Comparison of ENCODE assay signal across 8 cellular contexts in genomic region chr19:6551607-6552450, GRCh38. TPM values are rescaled to one million over a fixed set of nuclear protein-coding genes. Genes with fewer than 3 reads are reported as not detected.
DNase-seq lines count a peak whose midpoint lies in the region; ATAC-seq and TF ChIP-seq lines count a peak whose summit lies in the region.

No MANE protein-coding gene starts in this region.

- H3K9me3 Mint-ChIP-seq in neural progenitor cell: no peaks in the 10 kb centered on the region

- POLR2A ChIA-PET in RWPE1 (lab: Yijun Ruan, JAX; ENCODE audit: low non-redundant PET): interaction anchor here (0.7 kb wide), 1 partner anchor 304 kb away, joined by 3 read pairs; no protein-coding TSS in a partner anchor

- H3K27ac Mint-ChIP-seq in neural progenitor cell: no peak overlapping the region

- no peak for TF ChIP-seq EP300 in stomach (IDR thresholded peaks at IDR 0.05)

- peak overlapping the region; percentile 74 for H3K4me2 ChIP-seq in neural progenitor cell

- no peaks in the 10 kb centered on the region for H3K27me3 ChIP-seq in neural progenitor cell
- H3K27me3 ChIP-seq in stomach: peaks cover 0 to 19% (median 10%) of the 10 kb centered on the region in 3 donors

- H3K36me3 ChIP-seq in neural progenitor cell (no peaks in the 10 kb centered on the region), stomach (no peaks in the 10 kb centered on the region)

- H3K27ac ChIP-seq in RWPE1 (peak overlapping the region; percentile 35), neural progenitor cell (no peak overlapping the region), stomach (no peak overlapping the region)

- CTCF ChIA-PET in RWPE1 (lab: Yijun Ruan, JAX): interaction anchor here (0.6 kb wide), 1 partner anchor 103 kb away, joined by 6 read pairs; no protein-coding TSS in a partner anchor

- peaks cover 6% of the 10 kb centered on the region for H3K27me3 Mint-ChIP-seq in neural progenitor cell (ENCODE audit: insufficient read depth, low read depth)

- no peak for ATAC-seq in GM18870 (IDR thresholded peaks at IDR 0.05; ENCODE audit: unreplicated experiment)
- no peak for ATAC-seq in HG03457 (IDR thresholded peaks at IDR 0.05; ENCODE audit: unreplicated experiment)

- peak; percentile 31 for TF ChIP-seq POLR2A in GM19099 (IDR thresholded peaks at IDR 0.05; ENCODE audit: extremely low read depth, insufficient read length, low read depth)
- TF ChIP-seq POLR2A in stomach (IDR thresholded peaks at IDR 0.05): no peak

- H3F3A ChIP-seq in neural progenitor cell (ENCODE audit: low read depth): peaks cover 8% of the 10 kb centered on the region

- H3K4me3 Mint-ChIP-seq in neural progenitor cell: no peak overlapping the region

- TF ChIP-seq CTCF in RWPE1 (conservative IDR thresholded peaks at IDR 0.05; ENCODE audit: low read depth) (no peak), neural progenitor cell (IDR thresholded peaks at IDR 0.05) (peak; percentile 66), stomach (IDR thresholded peaks at IDR 0.05) (no peak)

- intact Hi-C loops in stomach (cut with DNase I; ENCODE audit: low total_unique reads): no loop called here

- H3K4me1 Mint-ChIP-seq in neural progenitor cell: peaks cover 2% of the 10 kb centered on the region

- H3K36me3 Mint-ChIP-seq in neural progenitor cell: no peaks in the 10 kb centered on the region

- H3K79me2 ChIP-seq in neural progenitor cell (ENCODE audit: low read depth): no peaks in the 10 kb centered on the region

- H4K20me1 ChIP-seq in neural progenitor cell (ENCODE audit: low read depth): no peaks in the 10 kb centered on the region

- H3K4me3 ChIP-seq in neural progenitor cell (peak overlapping the region; percentile 32), stomach (no peak overlapping the region)

- DNase-seq in RWPE1 (ENCODE audit: low spot score): no peak
- peak; percentile 49 for DNase-seq in activated gamma-delta T cell treated with anti-CD3 and anti-CD28 coated beads, Interleukin-2, amount 50 U/mL, for 16 hours (ENCODE audit: low read depth)
- peak; percentile 83 for DNase-seq in neural progenitor cell (ENCODE audit: low spot score)
- no peak for DNase-seq in stomach
- DNase-seq in NCI-H128 (lab: John Stamatoyannopoulos, UW; ENCODE audit: unreplicated experiment): no peak

- peak overlapping the region; percentile 100 for H2AFZ ChIP-seq in neural progenitor cell (replicated peaks)

- H3K9me3 ChIP-seq in neural progenitor cell (ENCODE audit: low read depth): no peaks in the 10 kb centered on the region
- H3K9me3 ChIP-seq in stomach: peaks cover 0 to 5% (median 2%) of the 10 kb centered on the region in 4 donors

- 24 to 51% (median 33%) methylated on average over 15 to 28 of the region's 28 CpGs for WGBS in stomach, 5 donors

- H3K9ac ChIP-seq in neural progenitor cell: no peak overlapping the region

- H3K4me1 ChIP-seq in neural progenitor cell (peaks cover 4% of the 10 kb centered on the region), stomach (no peaks in the 10 kb centered on the region)

RNA-seq across cellular contexts. Expression of gene TNFSF9, which starts 21.0 kb away (rescaled TPM):
- 0.28 and 1.7 TPM in 2 replicates for total RNA-seq in neural progenitor cell (ENCODE audit: low replicate concordance)
- not detected for total RNA-seq in stomach
- under 1 TPM in 1 of 3 donors, not detected in 2; 0.85 TPM for polyA plus RNA-seq in stomach

RNA-seq across cellular contexts. Expression of gene CD70, which starts 39.1 kb away (rescaled TPM):
- total RNA-seq in neural progenitor cell (ENCODE audit: low replicate concordance) (1.2 TPM in 1 of 2 replicates, not detected in the other), stomach (not detected)
- under 1 TPM in 1 of 3 donors, not detected in 2; 0.18 TPM for polyA plus RNA-seq in stomach

RNA-seq across cellular contexts. Expression of gene TUBB4A, which starts 49.7 kb away (rescaled TPM):
- total RNA-seq in neural progenitor cell (ENCODE audit: low replicate concordance) (2.4 and 7.3 TPM in 2 replicates), stomach (1 to 10 TPM in 2 of 5 donors, under 1 TPM in 1, not detected in 2; 0.89 to 3.9 (median 1.1) TPM)
- polyA plus RNA-seq in stomach: under 1 TPM in 2 of 3 donors, not detected in 1; 0.76 to 0.85 TPM

Comparison
In these comparisons a context has a peak if more than half of its experiments do, and no peak if none do; other contexts are left out.
1. DNase-seq: peak in activated gamma-delta T cell treated with anti-CD3 and anti-CD28 coated beads, Interleukin-2, amount 50 U/mL, for 16 hours (single experiment) and neural progenitor cell (single experiment); none in RWPE1 (single experiment), stomach (single experiment) and NCI-H128 (single experiment).